In the genomic region with DNA sequence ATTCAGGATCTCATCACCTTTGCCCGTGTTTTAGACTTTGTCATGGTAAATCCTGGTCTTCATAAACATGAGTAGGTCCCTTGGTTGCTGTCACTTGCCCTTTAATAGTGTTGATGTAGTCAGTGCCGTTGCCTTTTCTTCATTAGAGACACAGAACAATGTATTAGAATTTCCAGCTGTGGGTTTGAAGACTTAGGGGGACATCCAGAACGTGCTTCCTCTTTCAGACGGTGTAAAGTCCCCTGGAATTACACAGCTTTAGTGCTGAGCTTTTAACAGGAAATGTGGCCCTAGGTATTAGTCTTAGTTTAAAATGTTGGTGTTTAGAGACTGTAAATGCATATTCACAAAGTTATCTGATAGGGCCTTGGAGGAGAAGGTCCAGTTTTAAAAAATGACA, we compare ENCODE assay signal across 15 cellular contexts. TPM values are rescaled to one million over a fixed set of nuclear protein-coding genes. Genes with fewer than 3 reads are reported as not detected.
DNase-seq lines count a peak whose midpoint lies in the region; ATAC-seq and TF ChIP-seq lines count a peak whose summit lies in the region.
"Had no signal": no experiment of that assay in that cellular context is flagged by ENCODE, and none has a peak within 500 bp of the region (broad histone marks: within the 10 kb centered on the region; RNA-seq: fewer than 3 reads in every experiment).

No MANE protein-coding gene starts in this region.

- no TSS peak for BruUV-seq in Calu3 (replicated peaks; lab: Mats Ljungman, UMichigan)

- no peak for ATAC-seq in CD8-positive, alpha-beta T cell
- ATAC-seq in GM18520 (IDR thresholded peaks at IDR 0.05; ENCODE audit: unreplicated experiment), result peak; percentile 44
- peak; percentile 60 for ATAC-seq in HG02642 (IDR thresholded peaks at IDR 0.05; ENCODE audit: poor library complexity, unreplicated experiment)
- no peak for ATAC-seq in GM18511 (IDR thresholded peaks at IDR 0.05; ENCODE audit: unreplicated experiment)

- peak overlapping the region; percentile 28 for H3K27ac Mint-ChIP-seq in CD8-positive, alpha-beta T cell
- H3K27ac Mint-ChIP-seq in activated naive CD8-positive, alpha-beta T cell treated with anti-CD3 and anti-CD28 coated beads for 36 hours, result peak overlapping the region; percentile 36
- H3K27ac Mint-ChIP-seq in Calu3 (ENCODE audit: unreplicated experiment), result no peak overlapping the region

- H3K4me3 Mint-ChIP-seq in CD8-positive, alpha-beta T cell, result no peak overlapping the region
- no peak overlapping the region for H3K4me3 Mint-ChIP-seq in activated naive CD8-positive, alpha-beta T cell treated with anti-CD3 and anti-CD28 coated beads for 36 hours
- H3K4me3 Mint-ChIP-seq in Calu3 (ENCODE audit: low read depth, unreplicated experiment), result no peak overlapping the region

- H3K27me3 Mint-ChIP-seq in CD8-positive, alpha-beta T cell (ENCODE audit: low read depth), result no peaks in the 10 kb centered on the region
- no peaks in the 10 kb centered on the region for H3K27me3 Mint-ChIP-seq in activated naive CD8-positive, alpha-beta T cell treated with anti-CD3 and anti-CD28 coated beads for 36 hours
- H3K27me3 Mint-ChIP-seq in Calu3 (ENCODE audit: unreplicated experiment), result no peaks in the 10 kb centered on the region

- DNase-seq in CD8-positive, alpha-beta T cell, result no peak
- DNase-seq in activated naive CD8-positive, alpha-beta T cell treated with anti-CD3 and anti-CD28 coated beads for 36 hours, result no peak
- DNase-seq in MV-4-11 (lab: John Stamatoyannopoulos, UW) (no peak), Calu3 (no peak), NCI-H526 treated with DMSO at 0.1 percent for 48 hours (lab: John Stamatoyannopoulos, UW) (no peak)
- DNase-seq: activated CD4-positive, alpha-beta T cell treated with anti-CD3 and anti-CD28 coated beads, Interleukin-2, amount 50 U/mL, for 1 hour; activated naive CD4-positive, alpha-beta T cell treated with anti-CD3 and anti-CD28 coated beads, Interleukin-2, amount 50 U/mL, for 16 hours; glutamatergic neuron; kidney glomerular epithelial cell; NCI-H2029 treated with DMSO at 0.1 percent for 48 hours; stimulated activated CD8-positive, alpha-beta memory T cell treated with anti-CD3 and anti-CD28 coated beads, Interleukin-4, amount 100 ng/mL, for 48 hours had no signal

- CTCF ChIA-PET in CD8-positive, alpha-beta T cell (lab: Charles Lee), result no interaction called here
- CTCF ChIA-PET in Calu3 (lab: Charles Lee), result no interaction called here

- no peak for TF ChIP-seq CTCF in CD8-positive, alpha-beta T cell (IDR thresholded peaks at IDR 0.05)
- TF ChIP-seq CTCF in Calu3 (IDR thresholded peaks at IDR 0.05; ENCODE audit: unreplicated experiment), result no peak

- peaks cover 22% of the 10 kb centered on the region for H3K36me3 ChIP-seq in CD8-positive, alpha-beta T cell (ENCODE audit: insufficient read depth, low read length)

- H3K4me3 ChIP-seq in CD8-positive, alpha-beta T cell (ENCODE audit: low read depth, low read length), result no peak overlapping the region
- H3K4me3 ChIP-seq: vagina had no signal

- H3K4me1 Mint-ChIP-seq in CD8-positive, alpha-beta T cell (ENCODE audit: low read depth), result peaks cover 4% of the 10 kb centered on the region
- peaks cover 10% of the 10 kb centered on the region for H3K4me1 Mint-ChIP-seq in activated naive CD8-positive, alpha-beta T cell treated with anti-CD3 and anti-CD28 coated beads for 36 hours
- H3K4me1 Mint-ChIP-seq in Calu3 (ENCODE audit: low read depth, unreplicated experiment), result peaks cover 1% of the 10 kb centered on the region

- intact Hi-C loops in CD8-positive, alpha-beta T cell (cut with DNase I, micrococcal nuclease), result no loop called here
- intact Hi-C loops in Calu3 (cut with micrococcal nuclease; ENCODE audit: unreplicated experiment), result no loop called here

- H3K27ac ChIP-seq in CD8-positive, alpha-beta T cell (ENCODE audit: low read depth, low read length), result no peak overlapping the region
- H3K27ac ChIP-seq: vagina had no signal

- no peaks in the 10 kb centered on the region for H3K27me3 ChIP-seq in CD8-positive, alpha-beta T cell (ENCODE audit: insufficient read depth, low read length)
- H3K27me3 ChIP-seq: vagina had no signal

- no peaks in the 10 kb centered on the region for H3K4me1 ChIP-seq in CD8-positive, alpha-beta T cell (ENCODE audit: insufficient read depth, low read length)
- H3K4me1 ChIP-seq: vagina had no signal

- H3K9me3 Mint-ChIP-seq in CD8-positive, alpha-beta T cell, result no peaks in the 10 kb centered on the region
- H3K9me3 Mint-ChIP-seq in activated naive CD8-positive, alpha-beta T cell treated with anti-CD3 and anti-CD28 coated beads for 36 hours, result no peaks in the 10 kb centered on the region
- no peaks in the 10 kb centered on the region for H3K9me3 Mint-ChIP-seq in Calu3 (ENCODE audit: low read depth, unreplicated experiment)

- H3K9me3 ChIP-seq in CD8-positive, alpha-beta T cell (ENCODE audit: low read length), result no peaks in the 10 kb centered on the region
- H3K9me3 ChIP-seq: vagina had no signal

- POLR2A ChIA-PET in CD8-positive, alpha-beta T cell (lab: Charles Lee), result interaction anchor here (1.3 kb wide), 1 partner anchor 11 kb away, joined by 4 read pairs; no protein-coding TSS in a partner anchor

- H3K36me3 Mint-ChIP-seq in CD8-positive, alpha-beta T cell, result peaks cover 54% of the 10 kb centered on the region
- H3K36me3 Mint-ChIP-seq in activated naive CD8-positive, alpha-beta T cell treated with anti-CD3 and anti-CD28 coated beads for 36 hours, result peaks cover 10% of the 10 kb centered on the region
- peaks cover 28% of the 10 kb centered on the region for H3K36me3 Mint-ChIP-seq in Calu3 (ENCODE audit: insufficient read depth, unreplicated experiment)

RNA-seq across cellular contexts. Expression of a gene that starts 8.8 kb away (rescaled TPM):
- 10 to 100 TPM; 37.1 to 39.7 TPM for total RNA-seq in CD8-positive, alpha-beta T cell
- total RNA-seq in activated naive CD8-positive, alpha-beta T cell treated with anti-CD3 and anti-CD28 coated beads for 36 hours, result 10 to 100 TPM; 33.6 to 34.4 TPM
- total RNA-seq in Calu3 (2022), result 39.4 and 44.6 TPM in 2 replicates

RNA-seq across cellular contexts. Expression of a gene that starts 32.5 kb away (rescaled TPM):
- 10 to 100 TPM; 80.9 to 88.0 TPM for total RNA-seq in CD8-positive, alpha-beta T cell
- 10 to 100 TPM; 23.2 to 25.0 TPM for total RNA-seq in activated naive CD8-positive, alpha-beta T cell treated with anti-CD3 and anti-CD28 coated beads for 36 hours
- 37.4 and 37.6 TPM in 2 replicates for total RNA-seq in Calu3 (2022)

RNA-seq across cellular contexts. Expression of a gene that starts 45.5 kb away (rescaled TPM):
- total RNA-seq in CD8-positive, alpha-beta T cell, result 10 to 100 TPM; 32.6 to 33.6 TPM
- total RNA-seq in activated naive CD8-positive, alpha-beta T cell treated with anti-CD3 and anti-CD28 coated beads for 36 hours, result 10 to 100 TPM; 23.7 to 24.7 TPM
- 22.9 and 32.2 TPM in 2 replicates for total RNA-seq in Calu3 (2022)

Comparison
In these comparisons a context has a peak if more than half of its experiments do, and no peak if none do; other contexts are left out.
1. ATAC-seq: peak in GM18520 (single experiment) and HG02642 (single experiment); none in CD8-positive, alpha-beta T cell (single experiment) and GM18511 (single experiment).